ENCODE assay signal across 27 cellular contexts in genomic region chr1:202197670-202198359, GRCh38. TPM values are rescaled to one million over a fixed set of nuclear protein-coding genes. Genes with fewer than 3 reads are reported as not detected.
A peak's percentile ranks its signal among the peaks of the same experiment; 100 is the strongest.
DNase-seq lines count a peak whose midpoint lies in the region; ATAC-seq lines count a peak whose summit lies in the region.
"Had no signal": no experiment of that assay in that cellular context is flagged by ENCODE, and none has a peak within 500 bp of the region (broad histone marks: within the 10 kb centered on the region; RNA-seq: fewer than 3 reads in every experiment).

No MANE protein-coding gene starts in this region.

- CTCF ChIA-PET in CD8-positive, alpha-beta memory T cell (lab: Charles Lee): no interaction called here
- CTCF ChIA-PET in T-cell (lab: Charles Lee): interaction anchor here in 1 of 2 donors (1.1 kb wide), 1 partner anchor 11 kb away, joined by 3 read pairs; no protein-coding TSS in a partner anchor

- POLR2A ChIA-PET in CD8-positive, alpha-beta memory T cell (lab: Charles Lee): interaction anchor here (0.6 kb wide), 1 partner anchor 29 kb away, joined by 3 read pairs; no protein-coding TSS in a partner anchor
- POLR2A ChIA-PET in T-cell (lab: Charles Lee): no interaction called here

- H3K36me3 Mint-ChIP-seq in CD8-positive, alpha-beta memory T cell: no peaks in the 10 kb centered on the region
- H3K36me3 Mint-ChIP-seq in T-cell (no peaks in the 10 kb centered on the region), immature natural killer cell (peaks cover 0 to 5% (median 3%) of the 10 kb centered on the region in 3 donors)
- H3K36me3 Mint-ChIP-seq: IgD-negative memory B cell had no signal

- H3K4me3 Mint-ChIP-seq in CD8-positive, alpha-beta memory T cell: peak overlapping the region; percentile 18 to 89 (median 39)
- H3K4me3 Mint-ChIP-seq in T-cell (peak overlapping the region in 1 of 3 donors; percentile 39), immature natural killer cell (peak overlapping the region; percentile 71 to 77 (median 75))
- H3K4me3 Mint-ChIP-seq: IgD-negative memory B cell, nephron had no signal

- H3K4me3 ChIP-seq in CD8-positive, alpha-beta memory T cell (ENCODE audit: low read length): no peak overlapping the region
- H3K4me3 ChIP-seq: gastroesophageal sphincter, GM23248, lower lobe of right lung, upper lobe of left lung had no signal

- peaks cover 8% of the 10 kb centered on the region for H3K27me3 ChIP-seq in CD8-positive, alpha-beta memory T cell (ENCODE audit: insufficient read depth, low read length, poor library complexity, severe bottlenecking)

- H3K9me3 ChIP-seq in CD8-positive, alpha-beta memory T cell (ENCODE audit: low read length): no peaks in the 10 kb centered on the region
- H3K9me3 ChIP-seq: gastroesophageal sphincter, lower lobe of right lung, upper lobe of left lung had no signal

- peaks cover 37 to 56% (median 42%) of the 10 kb centered on the region in 3 donors for H3K4me1 Mint-ChIP-seq in CD8-positive, alpha-beta memory T cell
- peaks cover 36 to 46% (median 38%) of the 10 kb centered on the region in 3 donors for H3K4me1 Mint-ChIP-seq in T-cell
- H3K4me1 Mint-ChIP-seq in immature natural killer cell: peaks cover 6 to 57% of the 10 kb centered on the region in 2 donors

- H3K36me3 ChIP-seq in CD8-positive, alpha-beta memory T cell (ENCODE audit: insufficient read depth, low read length): no peaks in the 10 kb centered on the region
- H3K36me3 ChIP-seq: brain microvascular endothelial cell, gastroesophageal sphincter, lower lobe of right lung, upper lobe of left lung had no signal

- H3K27ac ChIP-seq in CD8-positive, alpha-beta memory T cell (ENCODE audit: low read depth, low read length): peak overlapping the region; percentile 27
- H3K27ac ChIP-seq: brain microvascular endothelial cell, gastroesophageal sphincter, GM23248, lower lobe of right lung, upper lobe of left lung had no signal

- H3K9me3 Mint-ChIP-seq in CD8-positive, alpha-beta memory T cell: no peaks in the 10 kb centered on the region
- H3K9me3 Mint-ChIP-seq in T-cell (no peaks in the 10 kb centered on the region), immature natural killer cell (peaks cover 0 to 1% (median 0%) of the 10 kb centered on the region in 6 donors)
- H3K9me3 Mint-ChIP-seq: IgD-negative memory B cell, nephron had no signal

- peaks cover 59% of the 10 kb centered on the region for H3K4me1 ChIP-seq in CD8-positive, alpha-beta memory T cell (ENCODE audit: insufficient read depth, low read length)

- ATAC-seq in T-cell (replicated peaks in 1 of 4) (peak in 3 of 4 experiments; percentile 13 to 64 (median 41)), HG03354 (IDR thresholded peaks at IDR 0.05; ENCODE audit: poor library complexity, severe bottlenecking, unreplicated experiment) (no peak)
- ATAC-seq: gastroesophageal sphincter, lower lobe of right lung had no signal

- H3K27me3 Mint-ChIP-seq in CD8-positive, alpha-beta memory T cell: peaks cover 12 to 19% of the 10 kb centered on the region in 2 donors
- H3K27me3 Mint-ChIP-seq in T-cell (peaks cover 21 to 27% of the 10 kb centered on the region in 2 donors), immature natural killer cell (ENCODE audit: low read depth in 3 of 3) (peaks cover 8 to 23% (median 19%) of the 10 kb centered on the region in 3 donors)

- peak overlapping the region; percentile 71 to 98 (median 84) for H3K27ac Mint-ChIP-seq in CD8-positive, alpha-beta memory T cell
- peak overlapping the region; percentile 8 to 21 for H3K27ac Mint-ChIP-seq in T-cell
- H3K27ac Mint-ChIP-seq in immature natural killer cell: peak overlapping the region in 4 of 6 donors; percentile 96 to 97 (median 97)
- H3K27ac Mint-ChIP-seq: IgD-negative memory B cell, nephron had no signal

- peak in 4 of 5 donors; percentile 12 to 77 (median 58) for DNase-seq in CD8-positive, alpha-beta memory T cell
- DNase-seq in T-cell: peak in 22 of 34 experiments; percentile 13 to 54 (median 30)
- peak; percentile 82 to 91 (median 85) for DNase-seq in immature natural killer cell
- DNase-seq in stimulated activated CD8-positive, alpha-beta memory T cell treated with anti-CD3 and anti-CD28 coated beads, Interleukin-4, amount 100 ng/mL, for 24 hours (ENCODE audit: low read depth): peak; percentile 8
- no peak for DNase-seq in DMS53 (lab: John Stamatoyannopoulos, UW)
- DNase-seq in activated T-cell treated with anti-CD3 and anti-CD28 coated beads for 4 hours: no peak
- no peak for DNase-seq in activated CD4-positive, alpha-beta T cell treated with anti-CD3 and anti-CD28 coated beads, Interleukin-2, amount 50 U/mL, for 4 hours
- DNase-seq: activated CD4-positive, alpha-beta T cell treated with anti-CD3 and anti-CD28 coated beads for 48 hours; activated T-cell treated with anti-CD3 and anti-CD28 coated beads, Interleukin-2, amount 50 U/mL, for 48 hours; amniotic stem cell; brain microvascular endothelial cell; C1 segment of cervical spinal cord; GM23248; lower lobe of right lung; midbrain; NCI-H1694 treated with DMSO at 0.1 percent for 48 hours; NCI-H446 treated with DMSO at 0.1 percent for 48 hours; NCI-H82; SIG-M5; T1000; upper lobe of left lung had no signal

RNA-seq across cellular contexts. Expression of gene LGR6, which starts 4.2 kb away (rescaled TPM):
- total RNA-seq in CD8-positive, alpha-beta memory T cell: under 1 TPM; 0.40 to 0.53 TPM
- polyA plus RNA-seq in CD8-positive, alpha-beta memory T cell: 3.1 TPM
- total RNA-seq in T-cell: 10 to 100 TPM in 1 of 5 donors, 1 to 10 TPM in 3, under 1 TPM in 1; 0.58 to 13.1 (median 1.8) TPM
- polyA plus RNA-seq in immature natural killer cell: 10 to 100 TPM; 10.9 to 26.8 (median 21.1) TPM
- total RNA-seq: GM23248, osteoblast had no signal
- polyA plus RNA-seq: GM23248, IgD-negative memory B cell had no signal

RNA-seq across cellular contexts. Expression of gene PTPN7, which starts 37.4 kb away (rescaled TPM):
- 100 to 1,000 TPM; 446 to 449 TPM for total RNA-seq in CD8-positive, alpha-beta memory T cell
- polyA plus RNA-seq in CD8-positive, alpha-beta memory T cell: 91.4 TPM
- 100 to 1,000 TPM in 1 of 5 donors, 10 to 100 TPM in 4; 67.1 to 124 (median 71.7) TPM for total RNA-seq in T-cell
- 100 to 1,000 TPM in 1 of 3 donors, 10 to 100 TPM in 2; 55.4 to 126 (median 58.4) TPM for polyA plus RNA-seq in immature natural killer cell
- total RNA-seq: chondrocyte, GM23248, osteoblast had no signal
- polyA plus RNA-seq: GM23248 had no signal

RNA-seq across cellular contexts. Expression of gene ARL8A, which starts 53.3 kb away (rescaled TPM):
- 10 to 100 TPM; 50.2 to 51.4 TPM for total RNA-seq in CD8-positive, alpha-beta memory T cell
- polyA plus RNA-seq in CD8-positive, alpha-beta memory T cell: 12.3 TPM
- 10 to 100 TPM; 37.8 to 70.2 (median 50.9) TPM for total RNA-seq in T-cell
- polyA plus RNA-seq in immature natural killer cell: 10 to 100 TPM in 2 of 3 donors, 1 to 10 TPM in 1; 9.7 to 15.0 (median 11.0) TPM

Comparison
In these comparisons a context has a peak if more than half of its experiments do, and no peak if none do; other contexts are left out.
1. DNase-seq: peak in CD8-positive, alpha-beta memory T cell (4 of 5), T-cell (22 of 34), immature natural killer cell (3 of 3) and stimulated activated CD8-positive, alpha-beta memory T cell treated with anti-CD3 and anti-CD28 coated beads, Interleukin-4, amount 100 ng/mL, for 24 hours (single experiment); none in DMS53 (single experiment), activated T-cell treated with anti-CD3 and anti-CD28 coated beads for 4 hours (single experiment) and activated CD4-positive, alpha-beta T cell treated with anti-CD3 and anti-CD28 coated beads, Interleukin-2, amount 50 U/mL, for 4 hours (0 of 2).
2. H3K27ac Mint-ChIP-seq: peak in every context shown above with its lines; median percentile 97 in immature natural killer cell; 84 in CD8-positive, alpha-beta memory T cell; 14 in T-cell.